In genomic region chr10:32112055-32112454, GRCh38 we compare ENCODE assay signal across 9 cellular contexts. TPM values are rescaled to one million over a fixed set of nuclear protein-coding genes. Genes with fewer than 3 reads are reported as not detected.
DNase-seq lines count a peak whose midpoint lies in the region; ATAC-seq and TF ChIP-seq lines count a peak whose summit lies in the region.
"Had no signal": no experiment of that assay in that cellular context is flagged by ENCODE, and none has a peak within 500 bp of the region (broad histone marks: within the 10 kb centered on the region; RNA-seq: fewer than 3 reads in every experiment).

No MANE protein-coding gene starts in this region.

- no peak overlapping the region for H3K4me3 ChIP-seq in AG09309 (ENCODE audit: control insufficient read depth, low read depth, low read length)
- H3K4me3 ChIP-seq in mammary epithelial cell (replicated peaks in 1 of 3; ENCODE audit: insufficient read depth in 1 of 3, low read depth in 2 of 3, low read length in 3 of 3) = no peak overlapping the region
- H3K4me3 ChIP-seq in mesenchymal stem cell (ENCODE audit: insufficient read depth in 1 of 2, low read depth in 1 of 2, low read length in 2 of 2) = no peak overlapping the region

- peak; percentile 53 for DNase-seq in AG09309 (ENCODE audit: low read depth)
- peak; percentile 56 for DNase-seq in LoVo (ENCODE audit: low spot score)
- DNase-seq in mammary epithelial cell = peak; percentile 55
- DNase-seq in mesenchymal stem cell = peak; percentile 25
- no peak for DNase-seq in NCI-H345 (lab: John Stamatoyannopoulos, UW)
- DNase-seq in T-helper 17 cell = no peak
- DNase-seq in HK-2 (ENCODE audit: unreplicated experiment) = no peak
- DNase-seq: occipital lobe had no signal

- H2BK5ac ChIP-seq in mesenchymal stem cell (ENCODE audit: low read depth, low read length, poor library complexity, severe bottlenecking) = no peak overlapping the region

- intact Hi-C loops in mammary epithelial cell (cut with micrococcal nuclease) = no loop called here

- no peaks in the 10 kb centered on the region for H3K79me2 ChIP-seq in mammary epithelial cell (ENCODE audit: insufficient read depth, low read length)

- H3K9me3 ChIP-seq in mammary epithelial cell (replicated peaks; ENCODE audit: insufficient read depth, low read length) (no peaks in the 10 kb centered on the region), mesenchymal stem cell (ENCODE audit: control insufficient read depth, low read length) (no peaks in the 10 kb centered on the region), T-helper 17 cell (ENCODE audit: control insufficient read depth, low read length, poor library complexity, severe bottlenecking) (no peaks in the 10 kb centered on the region)

- 3% methylated on average over 3 of the region's 3 CpGs for WGBS in mammary epithelial cell (ENCODE audit: low coverage, missing lambda C conversion rate)
- WGBS in mesenchymal stem cell = 57% methylated on average over 3 of the region's 3 CpGs

- H3K9ac ChIP-seq in mammary epithelial cell (ENCODE audit: insufficient read depth, low read length) (no peak overlapping the region), mesenchymal stem cell (ENCODE audit: low read length) (no peak overlapping the region)

- peaks cover 3% of the 10 kb centered on the region for H3K27me3 ChIP-seq in mammary epithelial cell (ENCODE audit: insufficient read depth, low read length)
- H3K27me3 ChIP-seq in mesenchymal stem cell (ENCODE audit: control insufficient read depth in 1 of 2, insufficient read depth in 1 of 2, low read length in 2 of 2) = peaks cover 0 to 5% of the 10 kb centered on the region in 2 experiments

- peaks cover 2% of the 10 kb centered on the region for H3K36me3 Mint-ChIP-seq in T-helper 17 cell (ENCODE audit: low read depth)

- peaks cover 8% of the 10 kb centered on the region for H3K4me1 ChIP-seq in mammary epithelial cell (ENCODE audit: insufficient read depth, low read length)
- H3K4me1 ChIP-seq in mesenchymal stem cell (ENCODE audit: control insufficient read depth, insufficient read depth, low read depth, low read length) = peaks cover 5% of the 10 kb centered on the region

- TF ChIP-seq CTCF in AG09309 (IDR thresholded peaks at IDR 0.05; ENCODE audit: control insufficient read depth, insufficient read depth, low read depth, low read length, missing control alignments) = no peak
- no peak for TF ChIP-seq CTCF in mammary epithelial cell (conservative IDR thresholded peaks at IDR 0.05 in 1 of 2, IDR thresholded peaks at IDR 0.05 in 1 of 2; ENCODE audit: extremely low read depth in 1 of 2, insufficient read depth in 1 of 2, low read depth in 1 of 2, low read length in 2 of 2)

- H3K79me1 ChIP-seq in mesenchymal stem cell (replicated peaks; ENCODE audit: low read length, poor library complexity, severe bottlenecking) = no peaks in the 10 kb centered on the region

- H2BK12ac ChIP-seq in mesenchymal stem cell (ENCODE audit: low read length in 2 of 2) = no peak overlapping the region

- no peak overlapping the region for H3K4me3 Mint-ChIP-seq in T-helper 17 cell

- no peak overlapping the region for H2AK5ac ChIP-seq in mesenchymal stem cell (ENCODE audit: low read length, severe bottlenecking)

- H3K27ac Mint-ChIP-seq in T-helper 17 cell = no peak overlapping the region

- CTCF ChIA-PET in mammary epithelial cell (lab: Charles Lee; ENCODE audit: low non-redundant PET) = no interaction called here

- H4K8ac ChIP-seq in mesenchymal stem cell (ENCODE audit: low read length) = no peak overlapping the region

- peak overlapping the region; percentile 58 for H3K4me2 ChIP-seq in mammary epithelial cell (ENCODE audit: insufficient read depth, low read depth, low read length)
- H3K4me2 ChIP-seq in mesenchymal stem cell (ENCODE audit: low read length, poor library complexity, severe bottlenecking) = no peak overlapping the region

- in situ Hi-C loops in mammary epithelial cell (cut with MboI; ENCODE audit: low sequenced_read_pairs in 2 of 2) = no loop called here

- no peak overlapping the region for H3K23ac ChIP-seq in mesenchymal stem cell (ENCODE audit: low read length in 2 of 2)

- H2BK15ac ChIP-seq in mesenchymal stem cell (ENCODE audit: low read depth, poor library complexity, severe bottlenecking) = no peak overlapping the region

- H2BK120ac ChIP-seq in mesenchymal stem cell (ENCODE audit: low read depth, low read length) = no peak overlapping the region

- H3K27me3 Mint-ChIP-seq in T-helper 17 cell = peaks cover 10% of the 10 kb centered on the region

- dilution Hi-C loops in mammary epithelial cell (cut with HindIII; ENCODE audit: low sequenced_read_pairs) = no loop called here

- H3K36me3 ChIP-seq in mammary epithelial cell (ENCODE audit: insufficient read depth, low read length) (no peaks in the 10 kb centered on the region), mesenchymal stem cell (ENCODE audit: control insufficient read depth in 1 of 2, insufficient read depth in 2 of 2, low read depth in 1 of 2, low read length in 2 of 2) (no peaks in the 10 kb centered on the region)

- H4K20me1 ChIP-seq in mammary epithelial cell (ENCODE audit: insufficient read depth, low read length) = no peaks in the 10 kb centered on the region

- H4K91ac ChIP-seq in mesenchymal stem cell (ENCODE audit: low read length) = no peak overlapping the region

- H3K27ac ChIP-seq in mammary epithelial cell (ENCODE audit: insufficient read depth, low read depth, low read length) = no peak overlapping the region
- no peak overlapping the region for H3K27ac ChIP-seq in mesenchymal stem cell (ENCODE audit: low read length, poor library complexity, severe bottlenecking)

- H2AFZ ChIP-seq in mammary epithelial cell (ENCODE audit: low read depth, low read length) = no peak overlapping the region
- H2AFZ ChIP-seq in mesenchymal stem cell (ENCODE audit: low read depth, low read length) = no peak overlapping the region

- H3K4ac ChIP-seq in mesenchymal stem cell (ENCODE audit: low read depth in 1 of 2, low read length in 2 of 2) = no peak overlapping the region

- no peak overlapping the region for H3K18ac ChIP-seq in mesenchymal stem cell (ENCODE audit: low read depth in 1 of 2, low read length in 2 of 2)

- BruUV-seq in mammary epithelial cell (replicated peaks; lab: Mats Ljungman, UMichigan) = no TSS peak

- no peak overlapping the region for H3K14ac ChIP-seq in mesenchymal stem cell (ENCODE audit: low read length in 2 of 2)

- no peaks in the 10 kb centered on the region for H3K4me1 Mint-ChIP-seq in T-helper 17 cell

- ATAC-seq in T-helper 17 cell (no peak), HG02588 (IDR thresholded peaks at IDR 0.05; ENCODE audit: unreplicated experiment) (no peak)

RNA-seq across cellular contexts. Expression of gene KIF5B, which starts 55.8 kb away (rescaled TPM):
- total RNA-seq in mammary epithelial cell (100 to 1,000 TPM; 146 to 168 TPM), T-helper 17 cell (10 to 100 TPM; 47.8 to 65.5 TPM)
- polyA plus RNA-seq in mammary epithelial cell = 50.3 TPM
- 62.2 TPM for polyA minus RNA-seq in mammary epithelial cell
- 87.3 TPM for polyA plus RNA-seq in mesenchymal stem cell (2013, experiment 1 of 2)
- 89.5 TPM for polyA plus RNA-seq in mesenchymal stem cell (2013, experiment 2 of 2)

Comparison
In these comparisons a context has a peak if more than half of its experiments do, and no peak if none do; other contexts are left out.
1. DNase-seq: peak in AG09309 (single experiment), LoVo (single experiment), mammary epithelial cell (single experiment) and mesenchymal stem cell (single experiment); none in NCI-H345 (single experiment), T-helper 17 cell (0 of 3) and HK-2 (single experiment).